Comparison of ENCODE assay signal across 10 cellular contexts in genomic region chr10:95208702-95209391, GRCh38. TPM values are rescaled to one million over a fixed set of nuclear protein-coding genes. Genes with fewer than 3 reads are reported as not detected.
DNase-seq lines count a peak whose midpoint lies in the region; ATAC-seq and TF ChIP-seq lines count a peak whose summit lies in the region.
"Had no signal": no experiment of that assay in that cellular context is flagged by ENCODE, and none has a peak within 500 bp of the region (broad histone marks: within the 10 kb centered on the region; RNA-seq: fewer than 3 reads in every experiment).

No MANE protein-coding gene starts in this region.

- no peaks in the 10 kb centered on the region for H3K36me3 Mint-ChIP-seq in type B pancreatic cell
- H3K36me3 Mint-ChIP-seq in stimulated activated naive B cell treated with anti-CD40 and anti-IgM and Interleukin-4, amounts not matched to agents 10 μg/mL and 1 μg/mL and 100 μg/mL, for 72 hours, result peaks cover 7 to 8% of the 10 kb centered on the region in 2 donors

- POLR2A ChIA-PET in PC-9 (lab: Charles Lee; ENCODE audit: unreplicated experiment), result no interaction called here

- H3K36me3 ChIP-seq in heart left ventricle (no peaks in the 10 kb centered on the region), right atrium auricular region (no peaks in the 10 kb centered on the region), PC-9 (ENCODE audit: low read depth) (no peaks in the 10 kb centered on the region)

- intact Hi-C loops in heart left ventricle (cut with DNase I) (no loop called here), PC-9 (cut with micrococcal nuclease; ENCODE audit: unreplicated experiment) (loop anchor here (2.0 to 10.0 kb wide), 2 partner anchors 34 to 396 kb away; no protein-coding TSS in a partner anchor)

- no peaks in the 10 kb centered on the region for H3K9me3 Mint-ChIP-seq in type B pancreatic cell
- no peaks in the 10 kb centered on the region for H3K9me3 Mint-ChIP-seq in stimulated activated naive B cell treated with anti-CD40 and anti-IgM and Interleukin-4, amounts not matched to agents 10 μg/mL and 1 μg/mL and 100 μg/mL, for 72 hours

- no peaks in the 10 kb centered on the region for H3K4me1 ChIP-seq in heart left ventricle
- no peaks in the 10 kb centered on the region for H3K4me1 ChIP-seq in right atrium auricular region
- peaks cover 11% of the 10 kb centered on the region for H3K4me1 ChIP-seq in PC-9 (replicated peaks; ENCODE audit: insufficient read depth)

- no peaks in the 10 kb centered on the region for H3K27me3 ChIP-seq in heart left ventricle
- H3K27me3 ChIP-seq in right atrium auricular region, result no peaks in the 10 kb centered on the region
- no peaks in the 10 kb centered on the region for H3K27me3 ChIP-seq in PC-9 (ENCODE audit: insufficient read depth, low read depth)

- no peaks in the 10 kb centered on the region for H3K79me2 ChIP-seq in PC-9 (ENCODE audit: low read depth)

- H2AFZ ChIP-seq in PC-9, result no peak overlapping the region

- TF ChIP-seq POLR2A in heart left ventricle (IDR thresholded peaks at IDR 0.05), result no peak

- H3K9me2 ChIP-seq in PC-9 (ENCODE audit: insufficient read depth), result no peaks in the 10 kb centered on the region

- H3K27ac ChIP-seq in heart left ventricle (no peak overlapping the region), right atrium auricular region (no peak overlapping the region), PC-9 (no peak overlapping the region)

- H3K4me2 ChIP-seq in PC-9, result peak overlapping the region; percentile 34; the same call in 1 of the 2 replicates

- H3K27ac Mint-ChIP-seq in type B pancreatic cell, result no peak overlapping the region
- no peak overlapping the region for H3K27ac Mint-ChIP-seq in stimulated activated naive B cell treated with anti-CD40 and anti-IgM and Interleukin-4, amounts not matched to agents 10 μg/mL and 1 μg/mL and 100 μg/mL, for 72 hours

- H3K4me3 ChIP-seq in heart left ventricle (no peak overlapping the region), right atrium auricular region (no peak overlapping the region), PC-9 (no peak overlapping the region), fibroblast of villous mesenchyme (ENCODE audit: low read depth, low read length) (no peak overlapping the region)

- CTCF ChIA-PET in PC-9 (lab: Charles Lee), result interaction anchor here (0.6 to 1.2 kb wide), 3 partner anchors 28 to 35 kb away, joined by 3 to 9 read pairs (median 4); no protein-coding TSS in a partner anchor

- no peaks in the 10 kb centered on the region for H3K27me3 Mint-ChIP-seq in type B pancreatic cell
- H3K27me3 Mint-ChIP-seq in stimulated activated naive B cell treated with anti-CD40 and anti-IgM and Interleukin-4, amounts not matched to agents 10 μg/mL and 1 μg/mL and 100 μg/mL, for 72 hours, result no peaks in the 10 kb centered on the region

- TF ChIP-seq CTCF in heart left ventricle (IDR thresholded peaks at IDR 0.05), result peak in 11 of 12 donors; percentile 21 to 62 (median 36)
- peak in 1 of 2 donors; percentile 58 for TF ChIP-seq CTCF in right atrium auricular region (IDR thresholded peaks at IDR 0.05)
- TF ChIP-seq CTCF in PC-9 (conservative IDR thresholded peaks at IDR 0.05), result peak; percentile 59; the same call in 1 of the 2 replicates
- TF ChIP-seq CTCF in fibroblast of villous mesenchyme (IDR thresholded peaks at IDR 0.05; ENCODE audit: insufficient read depth, low read depth, low read length), result peak; percentile 33
- TF ChIP-seq CTCF in type B pancreatic cell (conservative IDR thresholded peaks at IDR 0.05), result peak; percentile 66

- BruUV-seq in PC-9 (replicated peaks; lab: Mats Ljungman, UMichigan), result no TSS peak

- H4K20me1 ChIP-seq in PC-9 (ENCODE audit: insufficient read depth), result no peaks in the 10 kb centered on the region

- no peak overlapping the region for H3K4me3 Mint-ChIP-seq in type B pancreatic cell
- no peak overlapping the region for H3K4me3 Mint-ChIP-seq in stimulated activated naive B cell treated with anti-CD40 and anti-IgM and Interleukin-4, amounts not matched to agents 10 μg/mL and 1 μg/mL and 100 μg/mL, for 72 hours

- DNase-seq in heart left ventricle (no peak), right atrium auricular region (ENCODE audit: low spot score) (no peak), PC-9 (no peak), fibroblast of villous mesenchyme (ENCODE audit: low read depth) (peak; percentile 18), type B pancreatic cell (ENCODE audit: extremely low spot score, unreplicated experiment) (no peak)
- no peak for DNase-seq in stimulated activated CD4-positive, alpha-beta T cell treated with anti-CD3 and anti-CD28 coated beads, Interleukin-2, amount 100 ng/mL, for 48 hours
- no peak for DNase-seq in stimulated activated naive B cell treated with anti-CD40 and anti-IgM and Interleukin-4, amounts not matched to agents 10 μg/mL and 1 μg/mL and 100 μg/mL, for 72 hours
- DNase-seq: DMS79 treated with DMSO at 0.1 percent for 48 hours, hippocampal formation had no signal

- H3K9me3 ChIP-seq in heart left ventricle, result peaks cover 0 to 3% (median 0%) of the 10 kb centered on the region in 12 donors
- no peaks in the 10 kb centered on the region for H3K9me3 ChIP-seq in right atrium auricular region
- no peaks in the 10 kb centered on the region for H3K9me3 ChIP-seq in PC-9 (ENCODE audit: insufficient read depth, low read depth)

- 59 to 80% (median 61%) methylated on average over 8 of the region's 8 CpGs for WGBS in heart left ventricle, 4 donors

- no peaks in the 10 kb centered on the region for H3K4me1 Mint-ChIP-seq in type B pancreatic cell (ENCODE audit: unreplicated experiment)
- H3K4me1 Mint-ChIP-seq in stimulated activated naive B cell treated with anti-CD40 and anti-IgM and Interleukin-4, amounts not matched to agents 10 μg/mL and 1 μg/mL and 100 μg/mL, for 72 hours, result no peaks in the 10 kb centered on the region

- H3F3A ChIP-seq in PC-9 (ENCODE audit: insufficient read depth, low read depth), result no peaks in the 10 kb centered on the region

- no peak for ATAC-seq in heart left ventricle
- ATAC-seq in HG03442 (IDR thresholded peaks at IDR 0.05; ENCODE audit: unreplicated experiment), result no peak
- no peak for ATAC-seq in stimulated activated naive B cell treated with anti-CD40 and anti-IgM and Interleukin-4, amounts not matched to agents 10 μg/mL and 1 μg/mL and 100 μg/mL, for 72 hours (replicated peaks)

RNA-seq across cellular contexts. Expression of gene ACSM6, which starts 14.8 kb away (rescaled TPM):
- total RNA-seq in heart left ventricle, result under 1 TPM in 2 of 9 donors, not detected in 7; 0.20 to 0.25 TPM
- not detected for polyA plus RNA-seq in heart left ventricle
- total RNA-seq in right atrium auricular region, result not detected
- not detected in 2 replicates for total RNA-seq in PC-9 (2021)
- total RNA-seq in fibroblast of villous mesenchyme, result not detected in 2 replicates
- total RNA-seq in type B pancreatic cell (ENCODE audit: low replicate concordance), result not detected in 2 replicates
